ENCODE assay signal across 8 cellular contexts in the genomic region with DNA sequence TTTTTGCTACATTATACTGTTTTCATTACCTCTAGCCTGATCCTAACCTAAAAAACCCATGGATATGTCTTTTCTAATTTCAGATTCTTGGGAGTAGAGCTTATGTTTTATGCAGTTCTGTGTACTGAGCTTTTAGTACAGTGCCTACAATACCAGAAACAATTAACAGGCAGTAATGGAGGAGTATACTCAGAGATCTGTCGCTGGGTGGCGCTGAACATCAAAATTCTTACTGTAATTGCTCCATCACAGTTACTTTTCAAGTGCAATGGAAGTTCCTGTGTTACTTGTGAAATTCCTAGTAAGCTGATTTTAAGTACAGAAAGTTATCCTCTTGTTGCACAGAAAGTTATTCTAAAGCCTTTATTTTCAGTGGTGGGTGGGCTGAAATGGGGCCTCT.
A peak's percentile ranks its signal among the peaks of the same experiment; 100 is the strongest.
DNase-seq lines count a peak whose midpoint lies in the region; ATAC-seq and TF ChIP-seq lines count a peak whose summit lies in the region.

No MANE protein-coding gene starts in this region.

- DNase-seq in natural killer cell (no peak), Karpas-422 (peak; percentile 84), SW 1271 (lab: John Stamatoyannopoulos, UW) (peak; percentile 4 to 75), fibroblast of gingiva (ENCODE audit: low read depth) (peak; percentile 63)
- no peak for DNase-seq in natural killer cell treated with Interleukin-12 subunit alpha and Interleukin-12 subunit beta and Interleukin-15 and Interleukin-18, amount 100 ng/mL, for 72 hours (ENCODE audit: low spot score)
- DNase-seq in stimulated activated naive CD4-positive, alpha-beta T cell (lab: John Stamatoyannopoulos, UW): no peak

- H3K27me3 ChIP-seq in Karpas-422 (ENCODE audit: low read length): no peaks in the 10 kb centered on the region

- H3K4me3 ChIP-seq in Karpas-422 (ENCODE audit: low read length): no peak overlapping the region

- peaks cover 33% of the 10 kb centered on the region for H3K79me2 ChIP-seq in Karpas-422 (ENCODE audit: low read length)

- no peak overlapping the region for H3K4me2 ChIP-seq in Karpas-422 (ENCODE audit: low read depth, low read length, poor library complexity, severe bottlenecking)

- H3K27me3 Mint-ChIP-seq in natural killer cell (ENCODE audit: low read depth in 2 of 2): no peaks in the 10 kb centered on the region
- H3K27me3 Mint-ChIP-seq in natural killer cell treated with Interleukin-12 subunit alpha and Interleukin-12 subunit beta and Interleukin-15 and Interleukin-18, amount 100 ng/mL, for 72 hours: no peaks in the 10 kb centered on the region
- no peaks in the 10 kb centered on the region for H3K27me3 Mint-ChIP-seq in nephron (ENCODE audit: low read depth)

- H4K20me1 ChIP-seq in Karpas-422 (ENCODE audit: insufficient read depth, low read depth, low read length): no peaks in the 10 kb centered on the region

- H3K36me3 ChIP-seq in Karpas-422 (ENCODE audit: insufficient read depth, low read length): peaks cover 9% of the 10 kb centered on the region; the same call in 1 of the 2 replicates

- H3K4me1 Mint-ChIP-seq in natural killer cell (peaks cover 9 to 16% of the 10 kb centered on the region in 2 donors), nephron (no peaks in the 10 kb centered on the region)
- H3K4me1 Mint-ChIP-seq in natural killer cell treated with Interleukin-12 subunit alpha and Interleukin-12 subunit beta and Interleukin-15 and Interleukin-18, amount 100 ng/mL, for 72 hours (ENCODE audit: low read depth in 2 of 2): peaks cover 10 to 11% of the 10 kb centered on the region in 2 donors

- H3K4me3 Mint-ChIP-seq in natural killer cell (no peak overlapping the region), nephron (no peak overlapping the region)
- H3K4me3 Mint-ChIP-seq in natural killer cell treated with Interleukin-12 subunit alpha and Interleukin-12 subunit beta and Interleukin-15 and Interleukin-18, amount 100 ng/mL, for 72 hours: no peak overlapping the region

- peak in 2 of 3 donors; percentile 38 to 72 for ATAC-seq in natural killer cell
- ATAC-seq in natural killer cell treated with Interleukin-12 subunit alpha and Interleukin-12 subunit beta and Interleukin-15 and Interleukin-18, amount 100 ng/mL, for 72 hours: no peak
- ATAC-seq in HG03159 (IDR thresholded peaks at IDR 0.05; ENCODE audit: unreplicated experiment): no peak

- peak; percentile 44 for TF ChIP-seq CTCF in natural killer cell (IDR thresholded peaks at IDR 0.05)
- peak; percentile 56 to 67 (median 63) for TF ChIP-seq CTCF in nephron (IDR thresholded peaks at IDR 0.05; ENCODE audit: unreplicated experiment in 3 of 3)

- H3K9me2 ChIP-seq in Karpas-422 (replicated peaks; ENCODE audit: insufficient read depth, low read length): no peaks in the 10 kb centered on the region

- H3K36me3 Mint-ChIP-seq in natural killer cell (no peaks in the 10 kb centered on the region), nephron (ENCODE audit: low read depth) (peaks cover 12% of the 10 kb centered on the region)
- H3K36me3 Mint-ChIP-seq in natural killer cell treated with Interleukin-12 subunit alpha and Interleukin-12 subunit beta and Interleukin-15 and Interleukin-18, amount 100 ng/mL, for 72 hours: peaks cover 6% of the 10 kb centered on the region

- no peak overlapping the region for H3K27ac ChIP-seq in Karpas-422 (ENCODE audit: low read length)

- H3K9me3 ChIP-seq in Karpas-422 (ENCODE audit: low read length): no peaks in the 10 kb centered on the region; the same call in 1 of the 2 replicates

- H3K27ac Mint-ChIP-seq in natural killer cell (no peak overlapping the region), nephron (no peak overlapping the region)
- H3K27ac Mint-ChIP-seq in natural killer cell treated with Interleukin-12 subunit alpha and Interleukin-12 subunit beta and Interleukin-15 and Interleukin-18, amount 100 ng/mL, for 72 hours: no peak overlapping the region

- H3K4me1 ChIP-seq in Karpas-422 (ENCODE audit: low read length): peaks cover 5% of the 10 kb centered on the region; the same call in 1 of the 2 replicates

- H3K9ac ChIP-seq in Karpas-422 (ENCODE audit: low read length): no peak overlapping the region

- H2AFZ ChIP-seq in Karpas-422 (ENCODE audit: low read length): no peak overlapping the region

- intact Hi-C loops in natural killer cell (cut with micrococcal nuclease): no loop called here

- H3K9me3 Mint-ChIP-seq in natural killer cell (peaks cover 3 to 4% of the 10 kb centered on the region in 2 donors), nephron (peaks cover 11% of the 10 kb centered on the region)
- H3K9me3 Mint-ChIP-seq in natural killer cell treated with Interleukin-12 subunit alpha and Interleukin-12 subunit beta and Interleukin-15 and Interleukin-18, amount 100 ng/mL, for 72 hours: peaks cover 3% of the 10 kb centered on the region

Comparison
In these comparisons a context has a peak if more than half of its experiments do, and no peak if none do; other contexts are left out.
1. ATAC-seq: peak in natural killer cell (2 of 3); none in natural killer cell treated with Interleukin-12 subunit alpha and Interleukin-12 subunit beta and Interleukin-15 and Interleukin-18, amount 100 ng/mL, for 72 hours (0 of 2) and HG03159 (single experiment).
2. DNase-seq: peak in Karpas-422 (single experiment), SW 1271 (2 of 2) and fibroblast of gingiva (single experiment); none in natural killer cell (single experiment), natural killer cell treated with Interleukin-12 subunit alpha and Interleukin-12 subunit beta and Interleukin-15 and Interleukin-18, amount 100 ng/mL, for 72 hours (single experiment) and stimulated activated naive CD4-positive, alpha-beta T cell (0 of 6).